Comparison of ENCODE assay signal across 1 cellular context in the genomic region with DNA sequence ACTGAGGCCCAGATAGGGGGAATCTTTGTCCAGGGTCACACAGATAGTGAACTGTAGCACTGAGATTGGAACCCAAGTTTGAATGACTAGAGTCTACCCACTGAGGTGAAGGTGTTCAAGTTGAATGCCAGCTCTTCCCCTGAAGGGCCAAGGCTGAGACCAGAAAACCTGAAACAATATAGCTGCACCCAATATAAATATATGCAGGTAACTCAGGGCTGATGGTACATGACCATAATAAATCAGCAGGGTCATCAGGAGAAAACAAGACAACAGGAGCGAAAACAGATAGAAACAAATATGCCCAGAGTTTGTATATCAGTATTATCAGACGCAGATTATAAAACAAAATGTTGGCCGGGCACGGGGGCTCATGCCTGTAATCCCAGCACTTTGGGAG.
A peak's percentile ranks its signal among the peaks of the same experiment; 100 is the strongest.
TF ChIP-seq lines count a peak whose summit lies in the region.

No MANE protein-coding gene starts in this region.

TF ChIP-seq in HepG2, 621 proteins besides CTCF, POLR2A, EP300 and RAD21 (continued from another document):
- TF ChIP-seq, protein P1, sequence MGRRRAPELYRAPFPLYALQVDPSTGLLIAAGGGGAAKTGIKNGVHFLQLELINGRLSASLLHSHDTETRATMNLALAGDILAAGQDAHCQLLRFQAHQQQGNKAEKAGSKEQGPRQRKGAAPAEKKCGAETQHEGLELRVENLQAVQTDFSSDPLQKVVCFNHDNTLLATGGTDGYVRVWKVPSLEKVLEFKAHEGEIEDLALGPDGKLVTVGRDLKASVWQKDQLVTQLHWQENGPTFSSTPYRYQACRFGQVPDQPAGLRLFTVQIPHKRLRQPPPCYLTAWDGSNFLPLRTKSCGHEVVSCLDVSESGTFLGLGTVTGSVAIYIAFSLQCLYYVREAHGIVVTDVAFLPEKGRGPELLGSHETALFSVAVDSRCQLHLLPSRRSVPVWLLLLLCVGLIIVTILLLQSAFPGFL (CRISPR knock-in tag; IDR thresholded peaks at IDR 0.05): no peak
- TF ChIP-seq DMAP1 (CRISPR knock-in tag; IDR thresholded peaks at IDR 0.05) (no peak), JARID2 (CRISPR knock-in tag; IDR thresholded peaks at IDR 0.05; ENCODE audit: insufficient replicate concordance) (no peak), MAZ (IDR thresholded peaks at IDR 0.05; ENCODE audit: borderline replicate concordance, low read depth, low read length) (no peak), MAZ (CRISPR knock-in tag; IDR thresholded peaks at IDR 0.05; ENCODE audit: low read depth) (0 out of 2 replicates have a peak, but pooled peaks have one; percentile 39), NKX3-1 (CRISPR knock-in tag; IDR thresholded peaks at IDR 0.05) (no peak), PCBP2 (optimal IDR thresholded peaks at IDR 0.05; ENCODE audit: low read depth, low read length, poor library complexity, severe bottlenecking) (no peak), TBX2 (CRISPR knock-in tag; IDR thresholded peaks at IDR 0.05; ENCODE audit: borderline replicate concordance) (peak; percentile 46; the same call in 1 of the 2 replicates), RCOR2 (CRISPR knock-in tag; IDR thresholded peaks at IDR 0.05) (no peak), ZFP36L1 (CRISPR knock-in tag; IDR thresholded peaks at IDR 0.05) (no peak)
- TF ChIP-seq, protein P2, sequence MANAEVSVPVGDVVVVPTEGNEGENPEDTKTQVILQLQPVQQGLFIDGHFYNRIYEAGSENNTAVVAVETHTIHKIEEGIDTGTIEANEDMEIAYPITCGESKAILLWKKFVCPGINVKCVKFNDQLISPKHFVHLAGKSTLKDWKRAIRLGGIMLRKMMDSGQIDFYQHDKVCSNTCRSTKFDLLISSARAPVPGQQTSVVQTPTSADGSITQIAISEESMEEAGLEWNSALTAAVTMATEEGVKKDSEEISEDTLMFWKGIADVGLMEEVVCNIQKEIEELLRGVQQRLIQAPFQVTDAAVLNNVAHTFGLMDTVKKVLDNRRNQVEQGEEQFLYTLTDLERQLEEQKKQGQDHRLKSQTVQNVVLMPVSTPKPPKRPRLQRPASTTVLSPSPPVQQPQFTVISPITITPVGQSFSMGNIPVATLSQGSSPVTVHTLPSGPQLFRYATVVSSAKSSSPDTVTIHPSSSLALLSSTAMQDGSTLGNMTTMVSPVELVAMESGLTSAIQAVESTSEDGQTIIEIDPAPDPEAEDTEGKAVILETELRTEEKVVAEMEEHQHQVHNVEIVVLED (CRISPR knock-in tag; IDR thresholded peaks at IDR 0.05; ENCODE audit: borderline replicate concordance): 0 out of 2 replicates have a peak, but pooled peaks have one; percentile 15
TF ChIP-seq in HepG2: peak in this region for 16.
